In the genomic region with DNA sequence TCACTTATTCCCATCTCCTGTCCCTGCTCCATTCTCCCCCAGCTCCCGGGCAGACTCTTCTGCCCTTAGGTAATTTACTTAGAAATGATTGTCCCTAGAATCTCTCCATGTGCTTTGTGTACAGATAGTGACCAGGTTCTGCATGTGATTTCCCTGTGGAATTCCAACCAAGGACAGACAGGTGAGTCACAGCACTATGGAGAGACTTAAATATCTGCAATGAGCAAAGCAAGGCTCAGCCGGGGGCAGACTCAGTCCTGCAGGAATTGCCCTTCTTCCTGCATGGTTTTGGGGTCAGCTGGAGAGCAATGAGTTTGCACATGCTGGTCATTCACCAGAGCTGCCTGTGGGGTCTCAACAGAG, we compare ENCODE assay signal across 16 cellular contexts. TPM values are rescaled to one million over a fixed set of nuclear protein-coding genes. Genes with fewer than 3 reads are reported as not detected.
DNase-seq lines count a peak whose midpoint lies in the region; ATAC-seq and TF ChIP-seq lines count a peak whose summit lies in the region.
"Had no signal": no experiment of that assay in that cellular context is flagged by ENCODE, and none has a peak within 500 bp of the region (broad histone marks: within the 10 kb centered on the region; RNA-seq: fewer than 3 reads in every experiment).

No MANE protein-coding gene starts in this region.

- H3K36me3 ChIP-seq in BLaER1 (peaks cover 44% of the 10 kb centered on the region), HCT116 (ENCODE audit: control insufficient read depth in 1 of 2, insufficient read depth in 2 of 2, low read length in 2 of 2) (no peaks in the 10 kb centered on the region), WERI-Rb-1 (no peaks in the 10 kb centered on the region), iPS-15b (ENCODE audit: control insufficient read depth, insufficient read depth, low read length) (no peaks in the 10 kb centered on the region), esophagus muscularis mucosa (peaks cover 0 to 19% (median 3%) of the 10 kb centered on the region in 4 donors), Peyer's patch (peaks cover 0 to 4% (median 0%) of the 10 kb centered on the region in 3 donors)
- peaks cover 0 to 43% (median 4%) of the 10 kb centered on the region in 3 experiments for H3K36me3 ChIP-seq in naive thymus-derived CD4-positive, alpha-beta T cell (ENCODE audit: control insufficient read depth in 2 of 3, insufficient read depth in 3 of 3, low read length in 3 of 3)

- H3K9ac ChIP-seq in BLaER1 (no peak overlapping the region), HCT116 (ENCODE audit: low read length) (no peak overlapping the region), iPS-15b (ENCODE audit: low read depth, low read length) (peak overlapping the region; percentile 18)

- H3K4me2 ChIP-seq in BLaER1 (peak overlapping the region; percentile 69), HCT116 (ENCODE audit: low read length) (peak overlapping the region; percentile 4; the same call in 1 of the 2 replicates)

- CTCF ChIA-PET in HCT116 (lab: Charles Lee): interaction anchor here (1.4 kb wide), 1 partner anchor 234 kb away, joined by 5 read pairs; no protein-coding TSS in a partner anchor
- CTCF ChIA-PET in naive thymus-derived CD4-positive, alpha-beta T cell (lab: Charles Lee): interaction anchor here (1.2 kb wide), 1 partner anchor 233 kb away, joined by 3 read pairs; no protein-coding TSS in a partner anchor

- 92% methylated on average over 2 of the region's 2 CpGs for WGBS in esophagus muscularis mucosa

- H3K4me1 ChIP-seq in BLaER1 (peaks cover 48% of the 10 kb centered on the region), HCT116 (ENCODE audit: control insufficient read depth in 1 of 2, insufficient read depth in 2 of 2, low read length in 2 of 2) (peaks cover 7 to 36% of the 10 kb centered on the region in 2 experiments; a peak in 3 of 4 replicates), iPS-15b (ENCODE audit: control insufficient read depth, insufficient read depth, low read length) (peaks cover 55% of the 10 kb centered on the region), esophagus muscularis mucosa (peaks cover 6 to 25% (median 18%) of the 10 kb centered on the region in 4 donors), Peyer's patch (peaks cover 0 to 5% (median 0%) of the 10 kb centered on the region in 4 donors)
- peaks cover 0 to 5% of the 10 kb centered on the region in 2 donors for H3K4me1 ChIP-seq in naive thymus-derived CD4-positive, alpha-beta T cell (ENCODE audit: control insufficient read depth in 2 of 2, insufficient read depth in 2 of 2, low read length in 2 of 2)

- H3K4me3 ChIP-seq in BLaER1 (no peak overlapping the region), HCT116 (replicated peaks in 1 of 2; ENCODE audit: low read depth in 1 of 2, low read length in 2 of 2) (no peak overlapping the region), WERI-Rb-1 (ENCODE audit: low read depth, low read length) (no peak overlapping the region), iPS-15b (ENCODE audit: low read depth, low read length) (no peak overlapping the region), esophagus muscularis mucosa (no peak overlapping the region), Peyer's patch (no peak overlapping the region)
- H3K4me3 ChIP-seq in naive thymus-derived CD4-positive, alpha-beta T cell (ENCODE audit: low read length): no peak overlapping the region

- H3K4me3 Mint-ChIP-seq in naive thymus-derived CD4-positive, alpha-beta T cell: no peak overlapping the region
- H3K4me3 Mint-ChIP-seq: activated B cell treated with CpG ODN at 0.5 μM for 24 hours; T-helper 1 cell treated with Interleukin-12 subunit alpha and Interleukin-12 subunit beta and Interleukin-4 antibody, amounts not matched to agents 30 μg/mL and 1 μg/mL, for 36 hours had no signal

- H3K36me3 Mint-ChIP-seq in naive thymus-derived CD4-positive, alpha-beta T cell: peaks cover 12 to 41% (median 20%) of the 10 kb centered on the region in 5 donors

- DNase-seq in HCT116 (ENCODE audit: low read depth, low spot score) (no peak), WERI-Rb-1 (peak; percentile 36), esophagus muscularis mucosa (ENCODE audit: extremely low spot score) (no peak), Peyer's patch (no peak)
- DNase-seq in stimulated activated CD4-positive, alpha-beta T cell treated with anti-CD3 and anti-CD28 coated beads, Interleukin-4, amount 100 ng/mL, for 4 hours: no peak
- no peak for DNase-seq in naive thymus-derived CD4-positive, alpha-beta T cell
- DNase-seq: activated B cell treated with CpG ODN at 0.5 μM for 24 hours; NCI-H2107; NCI-H82; right cardiac atrium; RPMI8226; stimulated activated CD4-positive, alpha-beta T cell treated with anti-CD3 and anti-CD28 coated beads, Interleukin-2, amount 100 ng/mL, for 24 hours had no signal

- H3K79me2 ChIP-seq in HCT116 (ENCODE audit: insufficient read depth, low read length): no peaks in the 10 kb centered on the region

- TF ChIP-seq RAD21 in HCT116 (IDR thresholded peaks at IDR 0.05; ENCODE audit: low read depth): no peak

- TF ChIP-seq POLR2A in HCT116 (IDR thresholded peaks at IDR 0.05; ENCODE audit: borderline replicate concordance, extremely low read depth, insufficient read depth, insufficient read length): no peak
- no peak for TF ChIP-seq POLR2A in esophagus muscularis mucosa (IDR thresholded peaks at IDR 0.05; ENCODE audit: low read depth)
- no peak for TF ChIP-seq POLR2A in Peyer's patch (IDR thresholded peaks at IDR 0.05)

- BruUV-seq in HCT116 (replicated peaks; lab: Mats Ljungman, UMichigan): no TSS peak

- peak overlapping the region in 3 of 9 donors; percentile 40 to 57 (median 46) for H3K27ac Mint-ChIP-seq in naive thymus-derived CD4-positive, alpha-beta T cell
- H3K27ac Mint-ChIP-seq: activated B cell treated with CpG ODN at 0.5 μM for 24 hours; activated T-helper 2 cell treated with anti-CD3 and anti-CD28 coated beads, Interferon-gamma antibody, Interleukin-2, Interleukin-4, amounts not matched to agents 10 μg/mL and 5 μg/mL and 100 μg/mL, durations not matched to agents 14 hours and 24 hours and 36 hours; T-helper 1 cell treated with Interleukin-12 subunit alpha and Interleukin-12 subunit beta and Interleukin-4 antibody, amounts not matched to agents 30 μg/mL and 1 μg/mL, for 36 hours had no signal

- H3K27me3 Mint-ChIP-seq in naive thymus-derived CD4-positive, alpha-beta T cell: no peaks in the 10 kb centered on the region
- H3K27me3 Mint-ChIP-seq: activated B cell treated with CpG ODN at 0.5 μM for 24 hours had no signal

- H3K9me3 ChIP-seq in BLaER1 (no peaks in the 10 kb centered on the region), HCT116 (ENCODE audit: control insufficient read depth in 1 of 2, insufficient read depth in 1 of 2, low read depth in 1 of 2, low read length in 2 of 2) (no peaks in the 10 kb centered on the region), WERI-Rb-1 (ENCODE audit: severe bottlenecking) (peaks cover 2% of the 10 kb centered on the region), iPS-15b (ENCODE audit: control insufficient read depth, insufficient read depth, low read length) (no peaks in the 10 kb centered on the region), esophagus muscularis mucosa (no peaks in the 10 kb centered on the region), Peyer's patch (no peaks in the 10 kb centered on the region)
- no peaks in the 10 kb centered on the region for H3K9me3 ChIP-seq in naive thymus-derived CD4-positive, alpha-beta T cell (ENCODE audit: control insufficient read depth in 2 of 3, low read length in 3 of 3)

- peaks cover 0 to 1% (median 0%) of the 10 kb centered on the region in 11 donors for H3K9me3 Mint-ChIP-seq in naive thymus-derived CD4-positive, alpha-beta T cell
- H3K9me3 Mint-ChIP-seq: activated B cell treated with CpG ODN at 0.5 μM for 24 hours; activated T-helper 2 cell treated with anti-CD3 and anti-CD28 coated beads, Interferon-gamma antibody, Interleukin-2, Interleukin-4, amounts not matched to agents 10 μg/mL and 5 μg/mL and 100 μg/mL, durations not matched to agents 14 hours and 24 hours and 36 hours; T-helper 1 cell treated with Interleukin-12 subunit alpha and Interleukin-12 subunit beta and Interleukin-4 antibody, amounts not matched to agents 30 μg/mL and 1 μg/mL, for 36 hours had no signal

- ATAC-seq in HCT116: 0 out of 2 replicates have a peak, but pooled peaks have one; percentile 35
- no peak for ATAC-seq in naive thymus-derived CD4-positive, alpha-beta T cell
- ATAC-seq: right cardiac atrium had no signal

- peaks cover 0 to 19% (median 13%) of the 10 kb centered on the region in 7 donors for H3K4me1 Mint-ChIP-seq in naive thymus-derived CD4-positive, alpha-beta T cell

- H4K20me1 ChIP-seq in BLaER1 (no peaks in the 10 kb centered on the region), HCT116 (ENCODE audit: insufficient read depth) (no peaks in the 10 kb centered on the region)

- RAD21 ChIA-PET in HCT116 (lab: Charles Lee; ENCODE audit: low non-redundant PET in 1 of 2, low total read pairs in 2 of 2, uncharacterized antibody in 2 of 2, unreplicated experiment in 2 of 2): no interaction called here

- H3K27me3 ChIP-seq in BLaER1 (no peaks in the 10 kb centered on the region), HCT116 (ENCODE audit: insufficient read depth, low read length) (no peaks in the 10 kb centered on the region), WERI-Rb-1 (ENCODE audit: insufficient read depth, low read depth, severe bottlenecking) (no peaks in the 10 kb centered on the region), iPS-15b (ENCODE audit: control insufficient read depth, insufficient read depth, low read length) (peaks cover 6% of the 10 kb centered on the region), esophagus muscularis mucosa (no peaks in the 10 kb centered on the region), Peyer's patch (no peaks in the 10 kb centered on the region)
- no peaks in the 10 kb centered on the region for H3K27me3 ChIP-seq in naive thymus-derived CD4-positive, alpha-beta T cell (ENCODE audit: control insufficient read depth in 2 of 2, insufficient read depth in 2 of 2, low read length in 2 of 2)

- no peak for TF ChIP-seq CTCF in HCT116 (IDR thresholded peaks at IDR 0.05 in 2 of 3, conservative IDR thresholded peaks at IDR 0.05 in 1 of 3; ENCODE audit: borderline replicate concordance in 1 of 3, insufficient read depth in 1 of 3, low read depth in 2 of 3, low read length in 2 of 3)
- no peak for TF ChIP-seq CTCF in WERI-Rb-1 (IDR thresholded peaks at IDR 0.05; ENCODE audit: low read depth, low read length)
- no peak for TF ChIP-seq CTCF in esophagus muscularis mucosa (IDR thresholded peaks at IDR 0.05)
- TF ChIP-seq CTCF in Peyer's patch (IDR thresholded peaks at IDR 0.05): no peak

- no peak overlapping the region for H2AFZ ChIP-seq in HCT116 (ENCODE audit: low read depth, low read length, poor library complexity, severe bottlenecking)

- TF ChIP-seq EP300 in esophagus muscularis mucosa (IDR thresholded peaks at IDR 0.05): no peak

- H3K27ac ChIP-seq in BLaER1: no peak overlapping the region
- no peak overlapping the region for H3K27ac ChIP-seq in HCT116 (ENCODE audit: low read depth, low read length)
- peak overlapping the region; percentile 84 for H3K27ac ChIP-seq in WERI-Rb-1
- no peak overlapping the region for H3K27ac ChIP-seq in esophagus muscularis mucosa (replicated peaks in 1 of 4)
- H3K27ac ChIP-seq in naive thymus-derived CD4-positive, alpha-beta T cell (ENCODE audit: low read depth, low read length): no peak overlapping the region
- H3K27ac ChIP-seq in Peyer's patch: no peak overlapping the region

- H3K9me2 ChIP-seq in HCT116 (ENCODE audit: insufficient read depth): no peaks in the 10 kb centered on the region

- POLR2A ChIA-PET in HCT116 (lab: Charles Lee): no interaction called here
- POLR2A ChIA-PET in naive thymus-derived CD4-positive, alpha-beta T cell (lab: Charles Lee): interaction anchor here (1.3 kb wide), 1 partner anchor 10 kb away, joined by 3 read pairs; no protein-coding TSS in a partner anchor

- intact Hi-C loops in HCT116 (cut with micrococcal nuclease): no loop called here
- intact Hi-C loops in esophagus muscularis mucosa (cut with DNase I): loop anchor here (10.0 kb wide), 1 partner anchor 101 kb away; no protein-coding TSS in a partner anchor
- intact Hi-C loops in naive thymus-derived CD4-positive, alpha-beta T cell (cut with micrococcal nuclease): no loop called here

RNA-seq across cellular contexts. Expression of gene MDM4, which starts 57.3 kb away (rescaled TPM):
- total RNA-seq in HCT116 (2021; ENCODE audit: unreplicated experiment) (79.5 TPM), esophagus muscularis mucosa (10 to 100 TPM; 21.6 to 51.1 (median 28.5) TPM), Peyer's patch (100 to 1,000 TPM in 3 of 4 donors, 10 to 100 TPM in 1; 83.0 to 227 (median 125) TPM)
- polyA plus RNA-seq in HCT116 (2012): 12.9 and 14.7 TPM in 2 replicates
- 100 to 1,000 TPM; 107 to 278 (median 268) TPM for total RNA-seq in naive thymus-derived CD4-positive, alpha-beta T cell
- 10 to 100 TPM; 19.1 to 21.1 TPM for polyA plus RNA-seq in naive thymus-derived CD4-positive, alpha-beta T cell
